ENCODE assay signal across 30 cellular contexts in genomic region chr1:58735591-58735990, GRCh38.
"Had no signal": no experiment of that assay in that cellular context is flagged by ENCODE, and none has a peak within 500 bp of the region (broad histone marks: within the 10 kb centered on the region; RNA-seq: fewer than 3 reads in every experiment).

No MANE protein-coding gene starts in this region.

- H3K4me3 Mint-ChIP-seq: activated CD4-positive, alpha-beta memory T cell treated with anti-CD3 and anti-CD28 coated beads for 36 hours; activated CD8-positive, alpha-beta memory T cell treated with anti-CD3 and anti-CD28 coated beads, Interleukin-2, amount 10 ng/mL, durations not matched to agents 7 days and 5 days; activated CD8-positive, alpha-beta T cell treated with anti-CD3 and anti-CD28 coated beads, Interleukin-2, amount 10 ng/mL, durations not matched to agents 7 days and 5 days; activated naive CD4-positive, alpha-beta T cell treated with anti-CD3 and anti-CD28 coated beads, Interleukin-2, amount 10 ng/mL, durations not matched to agents 7 days and 5 days; activated naive CD8-positive, alpha-beta T cell treated with anti-CD3 and anti-CD28 coated beads, Interleukin-2, amount 10 ng/mL, durations not matched to agents 7 days and 5 days; activated T-helper 1 cell treated with anti-CD3 and anti-CD28 coated beads, Interleukin-12 subunit alpha, Interleukin-12 subunit beta, Interleukin-2, Interleukin-4 antibody, amounts not matched to agents 30 ng/mL and 10 ng/mL and 1 ng/mL, durations not matched to agents 14 hours and 24 hours and 36 hours; brain; endodermal cell; WTC11 had no signal

- ATAC-seq: activated CD8-positive, alpha-beta memory T cell treated with anti-CD3 and anti-CD28 coated beads, Interleukin-2, amount 10 ng/mL, durations not matched to agents 7 days and 5 days; activated CD8-positive, alpha-beta T cell treated with anti-CD3 and anti-CD28 coated beads, Interleukin-2, amount 10 ng/mL, durations not matched to agents 7 days and 5 days; activated naive CD4-positive, alpha-beta T cell treated with anti-CD3 and anti-CD28 coated beads, Interleukin-2, amount 50 U/mL, for 72 hours; esophagus mucosa; WTC11 had no signal

- H3K4me3 ChIP-seq: ascending aorta, breast epithelium, cardiac muscle cell, colonic mucosa, dorsolateral prefrontal cortex had no signal

- H3K27me3 Mint-ChIP-seq: activated CD4-positive, alpha-beta memory T cell treated with anti-CD3 and anti-CD28 coated beads for 36 hours had no signal

- H3K9me3 Mint-ChIP-seq: activated CD4-positive, alpha-beta memory T cell treated with anti-CD3 and anti-CD28 coated beads for 36 hours; activated naive CD4-positive, alpha-beta T cell treated with anti-CD3 and anti-CD28 coated beads, Interleukin-2, amount 10 ng/mL, durations not matched to agents 7 days and 5 days; activated naive CD4-positive, alpha-beta T cell treated with anti-CD3 and anti-CD28 coated beads, Interleukin-2, amount 50 U/mL, for 72 hours; activated naive CD8-positive, alpha-beta T cell treated with anti-CD3 and anti-CD28 coated beads, Interleukin-2, amount 10 ng/mL, durations not matched to agents 7 days and 5 days; activated T-helper 1 cell treated with anti-CD3 and anti-CD28 coated beads, Interleukin-12 subunit alpha, Interleukin-12 subunit beta, Interleukin-2, Interleukin-4 antibody, amounts not matched to agents 30 ng/mL and 10 ng/mL and 1 ng/mL, durations not matched to agents 14 hours and 24 hours and 36 hours; activated T-helper 2 cell treated with anti-CD3 and anti-CD28 coated beads, Interferon-gamma antibody, Interleukin-2, Interleukin-4, amounts not matched to agents 10 μg/mL and 5 μg/mL and 100 μg/mL, durations not matched to agents 14 hours and 24 hours and 36 hours had no signal

- H3K27ac Mint-ChIP-seq: activated CD4-positive, alpha-beta memory T cell treated with anti-CD3 and anti-CD28 coated beads for 36 hours; activated CD8-positive, alpha-beta memory T cell treated with anti-CD3 and anti-CD28 coated beads, Interleukin-2, amount 10 ng/mL, durations not matched to agents 7 days and 5 days; activated CD8-positive, alpha-beta T cell treated with anti-CD3 and anti-CD28 coated beads, Interleukin-2, amount 10 ng/mL, durations not matched to agents 7 days and 5 days; activated naive CD4-positive, alpha-beta T cell treated with anti-CD3 and anti-CD28 coated beads, Interleukin-2, amount 10 ng/mL, durations not matched to agents 7 days and 5 days; activated naive CD4-positive, alpha-beta T cell treated with anti-CD3 and anti-CD28 coated beads, Interleukin-2, amount 50 U/mL, for 72 hours; activated naive CD8-positive, alpha-beta T cell treated with anti-CD3 and anti-CD28 coated beads, Interleukin-2, amount 10 ng/mL, durations not matched to agents 7 days and 5 days; activated T-helper 1 cell treated with anti-CD3 and anti-CD28 coated beads, Interleukin-12 subunit alpha, Interleukin-12 subunit beta, Interleukin-2, Interleukin-4 antibody, amounts not matched to agents 30 ng/mL and 10 ng/mL and 1 ng/mL, durations not matched to agents 14 hours and 24 hours and 36 hours; activated T-helper 2 cell treated with anti-CD3 and anti-CD28 coated beads, Interferon-gamma antibody, Interleukin-2, Interleukin-4, amounts not matched to agents 10 μg/mL and 5 μg/mL and 100 μg/mL, durations not matched to agents 14 hours and 24 hours and 36 hours; brain; endodermal cell; WTC11 had no signal

- DNase-seq: activated CD4-positive, alpha-beta memory T cell treated with anti-CD3 and anti-CD28 coated beads for 36 hours; activated CD4-positive, alpha-beta T cell treated with anti-CD3 and anti-CD28 coated beads for 1 hour; activated CD4-positive, alpha-beta T cell treated with anti-CD3 and anti-CD28 coated beads for 4 hours; activated CD4-positive, alpha-beta T cell treated with anti-CD3 and anti-CD28 coated beads, Interleukin-2, amount 50 U/mL, for 1 hour; activated CD8-positive, alpha-beta memory T cell treated with anti-CD3 and anti-CD28 coated beads, Interleukin-2, amount 10 ng/mL, durations not matched to agents 7 days and 5 days; activated CD8-positive, alpha-beta memory T cell treated with anti-CD3 and anti-CD28 coated beads, Interleukin-2, amount 50 U/mL, for 4 hours; activated CD8-positive, alpha-beta T cell treated with anti-CD3 and anti-CD28 coated beads, Interleukin-2, amount 10 ng/mL, durations not matched to agents 7 days and 5 days; activated effector memory CD4-positive, alpha-beta T cell treated with anti-CD3 and anti-CD28 coated beads, Interleukin-2, amount 50 U/mL, for 16 hours; activated naive CD4-positive, alpha-beta T cell; activated naive CD4-positive, alpha-beta T cell treated with anti-CD3 and anti-CD28 coated beads, Interleukin-2, amount 10 ng/mL, durations not matched to agents 7 days and 5 days; activated naive CD8-positive, alpha-beta T cell treated with anti-CD3 and anti-CD28 coated beads, Interleukin-2, amount 10 ng/mL, durations not matched to agents 7 days and 5 days; activated T-cell treated with anti-CD3 and anti-CD28 coated beads, Interleukin-2, amount 50 U/mL, for 1 hour; activated T-cell treated with anti-CD3 and anti-CD28 coated beads, Interleukin-2, amount 50 U/mL, for 48 hours; central memory CD4-positive, alpha-beta T cell; cerebellar nuclear complex; colonic mucosa; dorsolateral prefrontal cortex; effector memory CD4-positive, alpha-beta T cell; endodermal cell; foreskin fibroblast; head of caudate nucleus had no signal

- H3K36me3 Mint-ChIP-seq: activated CD4-positive, alpha-beta memory T cell treated with anti-CD3 and anti-CD28 coated beads for 36 hours; activated CD8-positive, alpha-beta memory T cell treated with anti-CD3 and anti-CD28 coated beads, Interleukin-2, amount 10 ng/mL, durations not matched to agents 7 days and 5 days; activated naive CD4-positive, alpha-beta T cell treated with anti-CD3 and anti-CD28 coated beads, Interleukin-2, amount 10 ng/mL, durations not matched to agents 7 days and 5 days; activated naive CD4-positive, alpha-beta T cell treated with anti-CD3 and anti-CD28 coated beads, Interleukin-2, amount 50 U/mL, for 72 hours; activated naive CD8-positive, alpha-beta T cell treated with anti-CD3 and anti-CD28 coated beads, Interleukin-2, amount 10 ng/mL, durations not matched to agents 7 days and 5 days; brain had no signal
